ENCODE assay signal across 8 cellular contexts in genomic region chr2:206159346-206160123, GRCh38. TPM values are rescaled to one million over a fixed set of nuclear protein-coding genes. Genes with fewer than 3 reads are reported as not detected.
DNase-seq lines count a peak whose midpoint lies in the region; ATAC-seq and TF ChIP-seq lines count a peak whose summit lies in the region.

EEF1B2 (plus strand) TSS chr2:206159895; CDS start chr2:206159980, 85 bp downstream.
NDUFS1 (minus strand) TSS chr2:206159444; CDS start chr2:206153678, 5,766 bp downstream.

- peak; percentile 92 for ATAC-seq in activated T-helper 17 cell treated with anti-CD3 and anti-CD28 coated beads, Interleukin-2, amount 50 U/mL, for 72 hours (replicated peaks)
- ATAC-seq in naive B cell (ENCODE audit: low read depth in 2 of 2), result peak; percentile 83 to 85
- ATAC-seq in stimulated activated memory B cell treated with anti-CD40 and anti-IgM and Interleukin-4, amounts not matched to agents 10 μg/mL and 1 μg/mL and 100 μg/mL, for 72 hours, result peak; percentile 96

- peak within 1 kb of the TSS; percentile 95 for H3K4me3 Mint-ChIP-seq in activated T-helper 17 cell treated with anti-CD3 and anti-CD28 coated beads, Interleukin-2, amount 50 U/mL, for 72 hours
- peak within 1 kb of the TSS; percentile 93 to 100 (median 99) for H3K4me3 Mint-ChIP-seq in naive B cell
- peak within 1 kb of the TSS; percentile 93 for H3K4me3 Mint-ChIP-seq in stimulated activated memory B cell treated with anti-CD40 and anti-IgM and Interleukin-4, amounts not matched to agents 10 μg/mL and 1 μg/mL and 100 μg/mL, for 72 hours

- no peaks in the 10 kb centered on the region for H3K27me3 Mint-ChIP-seq in activated T-helper 17 cell treated with anti-CD3 and anti-CD28 coated beads, Interleukin-2, amount 50 U/mL, for 72 hours
- H3K27me3 Mint-ChIP-seq in naive B cell, result no peaks in the 10 kb centered on the region
- H3K27me3 Mint-ChIP-seq in stimulated activated memory B cell treated with anti-CD40 and anti-IgM and Interleukin-4, amounts not matched to agents 10 μg/mL and 1 μg/mL and 100 μg/mL, for 72 hours, result no peaks in the 10 kb centered on the region

- DNase-seq in Daoy (ENCODE audit: low read depth), result peak; percentile 98
- peak; percentile 87 for DNase-seq in GOT3 (lab: John Stamatoyannopoulos, UW)
- peak; percentile 94 for DNase-seq in LNCaP clone FGC (ENCODE audit: low read depth)
- peak; percentile 95 for DNase-seq in RWPE1 (ENCODE audit: low spot score)
- peak; percentile 98 for DNase-seq in fibroblast of gingiva (ENCODE audit: low read depth)
- DNase-seq in naive B cell, result peak; percentile 96

- H3K27ac Mint-ChIP-seq in activated T-helper 17 cell treated with anti-CD3 and anti-CD28 coated beads, Interleukin-2, amount 50 U/mL, for 72 hours, result peak within 1 kb of the TSS; percentile 98
- H3K27ac Mint-ChIP-seq in naive B cell, result peak within 1 kb of the TSS; percentile 97 to 99 (median 99)
- peak within 1 kb of the TSS; percentile 95 for H3K27ac Mint-ChIP-seq in stimulated activated memory B cell treated with anti-CD40 and anti-IgM and Interleukin-4, amounts not matched to agents 10 μg/mL and 1 μg/mL and 100 μg/mL, for 72 hours

- H3K4me3 ChIP-seq in LNCaP clone FGC (ENCODE audit: low read depth, low read length), result peak within 1 kb of the TSS; percentile 77

- no peaks in the 10 kb centered on the region for H3K9me3 Mint-ChIP-seq in activated T-helper 17 cell treated with anti-CD3 and anti-CD28 coated beads, Interleukin-2, amount 50 U/mL, for 72 hours
- H3K9me3 Mint-ChIP-seq in naive B cell, result peaks cover 0 to 3% (median 0%) of the 10 kb centered on the region in 7 donors
- no peaks in the 10 kb centered on the region for H3K9me3 Mint-ChIP-seq in stimulated activated memory B cell treated with anti-CD40 and anti-IgM and Interleukin-4, amounts not matched to agents 10 μg/mL and 1 μg/mL and 100 μg/mL, for 72 hours

- POLR2A ChIA-PET in RWPE1 (lab: Yijun Ruan, JAX; ENCODE audit: low non-redundant PET), result interaction anchor here (0.6 kb wide), 1 partner anchor 113 kb away, joined by 3 read pairs; no protein-coding TSS in a partner anchor

- H3K27ac ChIP-seq in RWPE1, result peak within 1 kb of the TSS; percentile 86

- peaks cover 61% of the 10 kb centered on the region for H3K36me3 Mint-ChIP-seq in activated T-helper 17 cell treated with anti-CD3 and anti-CD28 coated beads, Interleukin-2, amount 50 U/mL, for 72 hours (ENCODE audit: low read depth)
- H3K36me3 Mint-ChIP-seq in naive B cell, result peaks cover 6 to 8% of the 10 kb centered on the region in 2 donors
- peaks cover 37% of the 10 kb centered on the region for H3K36me3 Mint-ChIP-seq in stimulated activated memory B cell treated with anti-CD40 and anti-IgM and Interleukin-4, amounts not matched to agents 10 μg/mL and 1 μg/mL and 100 μg/mL, for 72 hours

- CTCF ChIA-PET in RWPE1 (lab: Yijun Ruan, JAX), result interaction anchor here (0.7 kb wide), 1 partner anchor 114 kb away, joined by 3 read pairs; no protein-coding TSS in a partner anchor

- H3K4me1 Mint-ChIP-seq in activated T-helper 17 cell treated with anti-CD3 and anti-CD28 coated beads, Interleukin-2, amount 50 U/mL, for 72 hours, result peaks cover 36% of the 10 kb centered on the region
- peaks cover 20 to 55% (median 54%) of the 10 kb centered on the region in 3 donors for H3K4me1 Mint-ChIP-seq in naive B cell
- H3K4me1 Mint-ChIP-seq in stimulated activated memory B cell treated with anti-CD40 and anti-IgM and Interleukin-4, amounts not matched to agents 10 μg/mL and 1 μg/mL and 100 μg/mL, for 72 hours, result peaks cover 42% of the 10 kb centered on the region

- TF ChIP-seq CTCF in LNCaP clone FGC (IDR thresholded peaks at IDR 0.05; ENCODE audit: control insufficient read depth, extremely low read depth, insufficient read depth) (no peak), RWPE1 (conservative IDR thresholded peaks at IDR 0.05; ENCODE audit: low read depth) (no peak)

RNA-seq across cellular contexts. Expression of gene EEF1B2, which starts in this region (rescaled TPM):
- 646 and 771 TPM in 2 replicates for total RNA-seq in Daoy (2014; rRNA removed; shearing (Covaris generic))
- 100 to 1,000 TPM; 935 to 972 TPM for total RNA-seq in activated T-helper 17 cell treated with anti-CD3 and anti-CD28 coated beads, Interleukin-2, amount 50 U/mL, for 72 hours
- polyA plus RNA-seq in naive B cell (ENCODE audit: low read depth in 6 of 6), result 1,000 to 10,000 TPM in 4 of 6 donors, 100 to 1,000 TPM in 2; 884 to 1,277 (median 1,025) TPM

RNA-seq across cellular contexts. Expression of gene NDUFS1, which starts in this region (rescaled TPM):
- 169 and 215 TPM in 2 replicates for total RNA-seq in Daoy (2014; rRNA removed; shearing (Covaris generic))
- 100 to 1,000 TPM in 1 of 2 donors, 10 to 100 TPM in 1; 63.8 to 104 TPM for total RNA-seq in activated T-helper 17 cell treated with anti-CD3 and anti-CD28 coated beads, Interleukin-2, amount 50 U/mL, for 72 hours
- 10 to 100 TPM; 26.3 to 35.4 (median 29.9) TPM for polyA plus RNA-seq in naive B cell (ENCODE audit: low read depth in 6 of 6)

Comparison
In these comparisons a context has a peak if more than half of its experiments do, and no peak if none do; other contexts are left out.
1. Peak in every context shown above with its lines: DNase-seq, ATAC-seq, H3K4me3 ChIP-seq and H3K27ac ChIP-seq.